In the genomic region with DNA sequence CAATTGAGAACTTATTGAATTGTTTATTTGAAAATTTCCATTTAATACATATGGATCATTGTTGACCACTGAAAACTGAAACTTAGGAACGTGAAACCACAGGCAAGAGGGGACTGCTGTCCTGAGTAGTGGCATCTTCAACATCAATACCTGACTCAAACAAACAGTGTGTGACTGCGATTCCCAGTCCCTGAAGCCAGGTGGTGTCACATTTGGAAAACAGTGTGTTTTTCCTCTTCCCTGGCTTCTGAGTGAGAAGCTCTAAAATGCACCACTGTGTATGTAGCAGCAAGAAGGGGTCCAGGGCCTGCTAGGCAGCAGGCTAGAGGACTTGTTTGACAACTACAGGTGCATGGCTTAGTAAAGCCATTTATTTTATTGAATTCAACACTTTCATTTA, we compare ENCODE assay signal across 1 cellular context.
TF ChIP-seq lines count a peak whose summit lies in the region.

No MANE protein-coding gene starts in this region.

TF ChIP-seq in liver, 16 proteins besides CTCF, POLR2A, EP300 and RAD21 (continued from another document):
- TF ChIP-seq, protein P1, sequence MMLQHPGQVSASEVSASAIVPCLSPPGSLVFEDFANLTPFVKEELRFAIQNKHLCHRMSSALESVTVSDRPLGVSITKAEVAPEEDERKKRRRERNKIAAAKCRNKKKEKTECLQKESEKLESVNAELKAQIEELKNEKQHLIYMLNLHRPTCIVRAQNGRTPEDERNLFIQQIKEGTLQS (IDR thresholded peaks at IDR 0.05), result no peak
- TF ChIP-seq FOXA1 (IDR thresholded peaks at IDR 0.05), result no peak
- TF ChIP-seq, protein P2, sequence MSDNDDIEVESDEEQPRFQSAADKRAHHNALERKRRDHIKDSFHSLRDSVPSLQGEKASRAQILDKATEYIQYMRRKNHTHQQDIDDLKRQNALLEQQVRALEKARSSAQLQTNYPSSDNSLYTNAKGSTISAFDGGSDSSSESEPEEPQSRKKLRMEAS (IDR thresholded peaks at IDR 0.05), result no peak
- no peak for TF ChIP-seq EGR1 (IDR thresholded peaks at IDR 0.05; ENCODE audit: low read depth in 2 of 2)
- no peak for TF ChIP-seq RXRA (IDR thresholded peaks at IDR 0.05)
- TF ChIP-seq NR2F2 (IDR thresholded peaks at IDR 0.05), result no peak
- TF ChIP-seq, protein P3, sequence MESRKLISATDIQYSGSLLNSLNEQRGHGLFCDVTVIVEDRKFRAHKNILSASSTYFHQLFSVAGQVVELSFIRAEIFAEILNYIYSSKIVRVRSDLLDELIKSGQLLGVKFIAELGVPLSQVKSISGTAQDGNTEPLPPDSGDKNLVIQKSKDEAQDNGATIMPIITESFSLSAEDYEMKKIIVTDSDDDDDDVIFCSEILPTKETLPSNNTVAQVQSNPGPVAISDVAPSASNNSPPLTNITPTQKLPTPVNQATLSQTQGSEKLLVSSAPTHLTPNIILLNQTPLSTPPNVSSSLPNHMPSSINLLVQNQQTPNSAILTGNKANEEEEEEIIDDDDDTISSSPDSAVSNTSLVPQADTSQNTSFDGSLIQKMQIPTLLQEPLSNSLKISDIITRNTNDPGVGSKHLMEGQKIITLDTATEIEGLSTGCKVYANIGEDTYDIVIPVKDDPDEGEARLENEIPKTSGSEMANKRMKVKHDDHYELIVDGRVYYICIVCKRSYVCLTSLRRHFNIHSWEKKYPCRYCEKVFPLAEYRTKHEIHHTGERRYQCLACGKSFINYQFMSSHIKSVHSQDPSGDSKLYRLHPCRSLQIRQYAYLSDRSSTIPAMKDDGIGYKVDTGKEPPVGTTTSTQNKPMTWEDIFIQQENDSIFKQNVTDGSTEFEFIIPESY (IDR thresholded peaks at IDR 0.05), result no peak
- no peak for TF ChIP-seq JUND (IDR thresholded peaks at IDR 0.05)
